Comparison of ENCODE assay signal across 18 cellular contexts in the genomic region with DNA sequence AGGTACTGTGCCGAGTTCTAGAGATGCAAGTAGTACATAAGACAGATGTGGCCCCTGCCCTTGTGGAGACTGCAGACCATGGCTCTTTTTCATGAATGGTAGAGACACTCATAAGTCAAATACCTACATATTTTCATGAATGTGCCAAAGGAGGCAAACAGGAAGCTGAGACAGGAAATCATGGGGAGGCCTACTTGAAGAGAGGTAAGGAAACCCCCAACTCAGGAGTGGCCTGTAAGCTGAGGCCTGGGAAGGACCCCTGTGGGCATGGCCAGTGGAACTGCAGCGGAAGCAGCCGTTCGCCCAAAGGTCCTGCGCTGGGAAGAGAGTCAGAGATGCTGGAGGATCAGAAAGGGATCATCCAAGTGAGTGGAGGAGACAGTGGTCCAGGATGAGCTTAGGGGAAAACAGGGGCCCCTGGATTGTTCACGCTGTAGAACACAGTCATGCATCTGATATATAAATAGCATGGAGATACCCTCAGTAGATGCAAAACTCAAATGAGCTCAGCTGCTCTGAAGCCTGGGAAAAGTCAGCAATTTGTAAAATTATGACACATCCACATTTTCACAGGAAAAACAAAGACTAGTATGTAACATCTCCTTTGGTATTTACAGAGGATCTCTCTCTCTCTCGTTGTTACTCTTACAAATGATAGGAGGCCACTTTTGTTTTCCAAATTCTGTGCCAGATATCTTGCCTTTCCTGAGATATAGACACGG.
DNase-seq lines count a peak whose midpoint lies in the region; ATAC-seq and TF ChIP-seq lines count a peak whose summit lies in the region.
"Had no signal": no experiment of that assay in that cellular context is flagged by ENCODE, and none has a peak within 500 bp of the region (broad histone marks: within the 10 kb centered on the region; RNA-seq: fewer than 3 reads in every experiment).

No MANE protein-coding gene starts in this region.

- no peak overlapping the region for H2AK5ac ChIP-seq in trophoblast cell (ENCODE audit: low read length)

- peak overlapping the region; percentile 1 for H2BK12ac ChIP-seq in trophoblast cell (ENCODE audit: low read length)

- peak; percentile 31; the same call in 2 of the 3 replicates for ATAC-seq in GM23338
- ATAC-seq in HG03039 (IDR thresholded peaks at IDR 0.05; ENCODE audit: unreplicated experiment): no peak
- ATAC-seq: natural killer cell had no signal

- H3K36me3 ChIP-seq in GM23338 (ENCODE audit: insufficient read depth) (no peaks in the 10 kb centered on the region), trophoblast cell (ENCODE audit: control insufficient read depth in 1 of 2, insufficient read depth in 2 of 2, low read length in 2 of 2) (peaks cover 0 to 1% of the 10 kb centered on the region in 2 experiments)
- H3K36me3 ChIP-seq: esophagus squamous epithelium, thoracic aorta had no signal

- H3K36me3 Mint-ChIP-seq in activated CD4-positive, alpha-beta memory T cell treated with anti-CD3 and anti-CD28 coated beads for 36 hours: no peaks in the 10 kb centered on the region
- no peaks in the 10 kb centered on the region for H3K36me3 Mint-ChIP-seq in activated CD4-positive, alpha-beta memory T cell treated with anti-CD3 and anti-CD28 coated beads, Interleukin-2, amount 10 ng/mL, durations not matched to agents 7 days and 5 days (ENCODE audit: low read depth)
- no peaks in the 10 kb centered on the region for H3K36me3 Mint-ChIP-seq in GM23338 (ENCODE audit: low read depth)
- H3K36me3 Mint-ChIP-seq: natural killer cell had no signal

- no peak overlapping the region for H3K23ac ChIP-seq in trophoblast cell (ENCODE audit: low read length)

- DNase-seq in activated CD4-positive, alpha-beta memory T cell treated with anti-CD3 and anti-CD28 coated beads for 36 hours: no peak
- DNase-seq in activated CD4-positive, alpha-beta memory T cell treated with anti-CD3 and anti-CD28 coated beads, Interleukin-2, amount 10 ng/mL, durations not matched to agents 7 days and 5 days: no peak
- DNase-seq in GM23338 (ENCODE audit: low spot score) (peak; percentile 40), choroid plexus epithelial cell (ENCODE audit: low read depth) (peak; percentile 50), trophoblast cell (no peak), MV-4-11 (lab: John Stamatoyannopoulos, UW) (no peak), NCI-H446 (lab: John Stamatoyannopoulos, UW) (no peak)
- DNase-seq: activated T-cell treated with anti-CD3 and anti-CD28 coated beads, Interleukin-2, amount 50 U/mL, for 48 hours; esophagus squamous epithelium; natural killer cell; NCI-H1930; RPMI8226; small intestine; stimulated activated CD4-positive, alpha-beta T cell treated with anti-CD3 and anti-CD28 coated beads, Interleukin-4, amount 100 ng/mL, for 4 hours had no signal

- peaks cover 10% of the 10 kb centered on the region for H3K4me1 Mint-ChIP-seq in activated CD4-positive, alpha-beta memory T cell treated with anti-CD3 and anti-CD28 coated beads for 36 hours (ENCODE audit: low read depth)
- H3K4me1 Mint-ChIP-seq in activated CD4-positive, alpha-beta memory T cell treated with anti-CD3 and anti-CD28 coated beads, Interleukin-2, amount 10 ng/mL, durations not matched to agents 7 days and 5 days: peaks cover 6% of the 10 kb centered on the region
- H3K4me1 Mint-ChIP-seq in GM23338: peaks cover 66% of the 10 kb centered on the region

- no peak overlapping the region for H3K4me3 Mint-ChIP-seq in activated CD4-positive, alpha-beta memory T cell treated with anti-CD3 and anti-CD28 coated beads for 36 hours
- no peak overlapping the region for H3K4me3 Mint-ChIP-seq in activated CD4-positive, alpha-beta memory T cell treated with anti-CD3 and anti-CD28 coated beads, Interleukin-2, amount 10 ng/mL, durations not matched to agents 7 days and 5 days
- no peak overlapping the region for H3K4me3 Mint-ChIP-seq in GM23338
- H3K4me3 Mint-ChIP-seq: natural killer cell had no signal

- H4K91ac ChIP-seq in trophoblast cell (ENCODE audit: low read depth, low read length): no peak overlapping the region

- H2AFZ ChIP-seq in GM23338: no peak overlapping the region
- no peak overlapping the region for H2AFZ ChIP-seq in trophoblast cell (ENCODE audit: insufficient read depth, low read length, poor library complexity)

- H3K4me3 ChIP-seq in GM23338 (no peak overlapping the region), choroid plexus epithelial cell (ENCODE audit: low read depth, low read length) (no peak overlapping the region), trophoblast cell (ENCODE audit: low read depth, low read length) (no peak overlapping the region)
- H3K4me3 ChIP-seq: esophagus squamous epithelium, thoracic aorta had no signal

- intact Hi-C loops in activated CD4-positive, alpha-beta memory T cell treated with anti-CD3 and anti-CD28 coated beads for 36 hours (cut with micrococcal nuclease): no loop called here

- no peak overlapping the region for H4K8ac ChIP-seq in trophoblast cell (ENCODE audit: low read depth, low read length)

- no peaks in the 10 kb centered on the region for H3K27me3 Mint-ChIP-seq in activated CD4-positive, alpha-beta memory T cell treated with anti-CD3 and anti-CD28 coated beads for 36 hours
- no peaks in the 10 kb centered on the region for H3K27me3 Mint-ChIP-seq in activated CD4-positive, alpha-beta memory T cell treated with anti-CD3 and anti-CD28 coated beads, Interleukin-2, amount 10 ng/mL, durations not matched to agents 7 days and 5 days
- no peaks in the 10 kb centered on the region for H3K27me3 Mint-ChIP-seq in GM23338 (ENCODE audit: insufficient read depth, low read depth, poor library complexity)
- H3K27me3 Mint-ChIP-seq: IgD-negative memory B cell had no signal

- H4K20me1 ChIP-seq in GM23338 (replicated peaks; ENCODE audit: insufficient read depth): peaks cover 7% of the 10 kb centered on the region

- H4K12ac ChIP-seq in trophoblast cell (ENCODE audit: low read depth, low read length): no peak overlapping the region

- H3K79me2 ChIP-seq in GM23338 (replicated peaks; ENCODE audit: insufficient read depth) (peaks cover 57% of the 10 kb centered on the region), trophoblast cell (ENCODE audit: control insufficient read depth, insufficient read depth, low read length, poor library complexity) (no peaks in the 10 kb centered on the region)

- no peak overlapping the region for H3K18ac ChIP-seq in trophoblast cell (ENCODE audit: low read length)

- POLR2A ChIA-PET in activated CD4-positive, alpha-beta memory T cell treated with anti-CD3 and anti-CD28 coated beads for 36 hours (lab: Charles Lee): no interaction called here
- POLR2A ChIA-PET in activated CD4-positive, alpha-beta memory T cell treated with anti-CD3 and anti-CD28 coated beads, Interleukin-2, amount 10 ng/mL, durations not matched to agents 7 days and 5 days (lab: Charles Lee): no interaction called here

- H3K9me3 ChIP-seq in trophoblast cell (ENCODE audit: insufficient read depth, low read depth, low read length): peaks cover 1% of the 10 kb centered on the region
- H3K9me3 ChIP-seq: esophagus squamous epithelium, thoracic aorta had no signal

- no peaks in the 10 kb centered on the region for H3F3A ChIP-seq in GM23338 (replicated peaks; ENCODE audit: low read depth)

- no peak for TF ChIP-seq CTCF in GM23338 (conservative IDR thresholded peaks at IDR 0.05; ENCODE audit: low read depth in 2 of 2)
- TF ChIP-seq CTCF in choroid plexus epithelial cell (conservative IDR thresholded peaks at IDR 0.05; ENCODE audit: low read depth, low read length): no peak

- H3K4me1 ChIP-seq in GM23338 (ENCODE audit: insufficient read depth) (peaks cover 26% of the 10 kb centered on the region), trophoblast cell (ENCODE audit: control insufficient read depth in 1 of 2, insufficient read depth in 2 of 2, low read length in 2 of 2) (peaks cover 20 to 29% of the 10 kb centered on the region in 2 experiments)

- H2BK5ac ChIP-seq in trophoblast cell (ENCODE audit: low read depth, low read length, poor library complexity): no peak overlapping the region

- WGBS in trophoblast cell (ENCODE audit: extremely low coverage, insufficient coverage, insufficient read length): no CpG with 5 or more reads among the region's 8 CpGs

- H3K27me3 ChIP-seq in GM23338 (ENCODE audit: insufficient read depth) (no peaks in the 10 kb centered on the region), trophoblast cell (ENCODE audit: insufficient read depth, low read length) (no peaks in the 10 kb centered on the region)
- H3K27me3 ChIP-seq: esophagus squamous epithelium had no signal

- H3K4ac ChIP-seq in trophoblast cell (ENCODE audit: low read depth, low read length): no peak overlapping the region

- peak overlapping the region; percentile 60; the same call in 1 of the 2 replicates for H3K27ac ChIP-seq in GM23338 (ENCODE audit: low read depth)
- H3K27ac ChIP-seq in trophoblast cell (ENCODE audit: low read depth, low read length): no peak overlapping the region
- H3K27ac ChIP-seq: C4-2B, esophagus squamous epithelium, thoracic aorta had no signal

- H3K79me1 ChIP-seq in trophoblast cell (ENCODE audit: low read length): peaks cover 6% of the 10 kb centered on the region

- no peak overlapping the region for H3K14ac ChIP-seq in trophoblast cell (ENCODE audit: low read length)

- no peak overlapping the region for H3K9ac ChIP-seq in trophoblast cell (ENCODE audit: low read length)

- H3K9me2 ChIP-seq in GM23338 (ENCODE audit: insufficient read depth): no peaks in the 10 kb centered on the region

- no peak overlapping the region for H2BK120ac ChIP-seq in trophoblast cell (ENCODE audit: insufficient read depth, low read length, poor library complexity)

- H3K4me2 ChIP-seq in GM23338 (peak overlapping the region; percentile 58; the same call in 1 of the 2 replicates), trophoblast cell (ENCODE audit: low read length) (no peak overlapping the region)

- CTCF ChIA-PET in activated CD4-positive, alpha-beta memory T cell treated with anti-CD3 and anti-CD28 coated beads for 36 hours (lab: Charles Lee): no interaction called here
- CTCF ChIA-PET in activated CD4-positive, alpha-beta memory T cell treated with anti-CD3 and anti-CD28 coated beads, Interleukin-2, amount 10 ng/mL, durations not matched to agents 7 days and 5 days (lab: Charles Lee): interaction anchor here (1.2 kb wide), 1 partner anchor 92 kb away, joined by 3 read pairs; no protein-coding TSS in a partner anchor

- no peaks in the 10 kb centered on the region for H3K9me3 Mint-ChIP-seq in activated CD4-positive, alpha-beta memory T cell treated with anti-CD3 and anti-CD28 coated beads for 36 hours
- no peaks in the 10 kb centered on the region for H3K9me3 Mint-ChIP-seq in activated CD4-positive, alpha-beta memory T cell treated with anti-CD3 and anti-CD28 coated beads, Interleukin-2, amount 10 ng/mL, durations not matched to agents 7 days and 5 days
- no peaks in the 10 kb centered on the region for H3K9me3 Mint-ChIP-seq in GM23338
- H3K9me3 Mint-ChIP-seq: natural killer cell had no signal

- H3K27ac Mint-ChIP-seq in activated CD4-positive, alpha-beta memory T cell treated with anti-CD3 and anti-CD28 coated beads for 36 hours: peak overlapping the region; percentile 63
- H3K27ac Mint-ChIP-seq in activated CD4-positive, alpha-beta memory T cell treated with anti-CD3 and anti-CD28 coated beads, Interleukin-2, amount 10 ng/mL, durations not matched to agents 7 days and 5 days: no peak overlapping the region
- peak overlapping the region; percentile 85 for H3K27ac Mint-ChIP-seq in GM23338
- H3K27ac Mint-ChIP-seq: natural killer cell had no signal

TF ChIP-seq in GM23338, 12 proteins besides CTCF, POLR2A, EP300 and RAD21 (continues in another document):
- no peak for TF ChIP-seq CREB1 (CRISPR knock-in tag; IDR thresholded peaks at IDR 0.05; ENCODE audit: low read depth)

Comparison
In these comparisons a context has a peak if more than half of its experiments do, and no peak if none do; other contexts are left out.
1. DNase-seq: peak in GM23338 (single experiment) and choroid plexus epithelial cell (single experiment); none in activated CD4-positive, alpha-beta memory T cell treated with anti-CD3 and anti-CD28 coated beads for 36 hours (single experiment), activated CD4-positive, alpha-beta memory T cell treated with anti-CD3 and anti-CD28 coated beads, Interleukin-2, amount 10 ng/mL, durations not matched to agents 7 days and 5 days (single experiment), trophoblast cell (0 of 2), MV-4-11 (single experiment) and NCI-H446 (0 of 2).